In the genomic region with DNA sequence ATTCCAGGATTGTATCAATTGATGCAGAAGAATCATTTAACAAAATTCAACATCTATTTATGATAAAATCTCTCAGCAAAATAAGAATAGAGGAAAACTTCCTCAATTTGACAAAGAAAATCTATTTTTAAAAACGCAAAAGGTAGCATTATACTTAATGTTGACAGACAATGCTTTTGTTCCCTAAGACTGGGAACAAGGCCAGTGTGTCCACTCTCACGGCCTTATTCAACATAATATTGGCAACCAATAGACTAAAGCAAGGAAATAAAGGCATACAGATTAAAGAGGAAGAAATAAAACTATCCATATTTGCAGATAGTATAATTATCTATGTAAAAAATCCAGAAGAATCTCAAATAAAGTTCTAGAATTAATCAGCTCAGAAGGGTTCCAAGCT, we compare ENCODE assay signal across 24 cellular contexts.
"Had no signal": no experiment of that assay in that cellular context is flagged by ENCODE, and none has a peak within 500 bp of the region (broad histone marks: within the 10 kb centered on the region; RNA-seq: fewer than 3 reads in every experiment).

No MANE protein-coding gene starts in this region.

- H3K36me3 ChIP-seq: colonic mucosa, esophagus muscularis mucosa, esophagus squamous epithelium, gastrocnemius medialis, gastroesophageal sphincter, heart left ventricle, heart right ventricle had no signal

- H3K9me3 ChIP-seq: colonic mucosa had no signal

- DNase-seq: colonic mucosa; cortex of kidney; dermis blood vessel endothelial cell; dorsolateral prefrontal cortex; effector CD4-positive, alpha-beta T cell; effector CD8-positive, alpha-beta T cell; effector memory CD4-positive, alpha-beta T cell; effector memory CD8-positive, alpha-beta T cell; endodermal cell; erythroblast; esophagus squamous epithelium; foreskin fibroblast; foreskin keratinocyte; foreskin melanocyte; gastrocnemius medialis; glutamatergic neuron; head of caudate nucleus; heart right ventricle had no signal

- H3K27me3 ChIP-seq: colonic mucosa, dorsolateral prefrontal cortex, esophagus muscularis mucosa, esophagus squamous epithelium, foreskin keratinocyte, gastrocnemius medialis, gastroesophageal sphincter, heart left ventricle, heart right ventricle had no signal

- H3K27ac ChIP-seq: colonic mucosa, coronary artery, dorsolateral prefrontal cortex, epithelial cell of prostate, esophagus muscularis mucosa, esophagus squamous epithelium, foreskin keratinocyte, gastrocnemius medialis, gastroesophageal sphincter had no signal

- H3K4me3 ChIP-seq: colonic mucosa, coronary artery, dorsolateral prefrontal cortex, esophagus muscularis mucosa, esophagus squamous epithelium, gastrocnemius medialis, gastroesophageal sphincter, heart left ventricle, heart right ventricle had no signal

- ATAC-seq: effector memory CD8-positive, alpha-beta T cell; esophagus mucosa; foreskin keratinocyte; gastrocnemius medialis; gastroesophageal sphincter had no signal

- H3K4me1 ChIP-seq: colonic mucosa, esophagus muscularis mucosa, esophagus squamous epithelium, foreskin keratinocyte, gastrocnemius medialis, gastroesophageal sphincter had no signal
